In the genomic region with DNA sequence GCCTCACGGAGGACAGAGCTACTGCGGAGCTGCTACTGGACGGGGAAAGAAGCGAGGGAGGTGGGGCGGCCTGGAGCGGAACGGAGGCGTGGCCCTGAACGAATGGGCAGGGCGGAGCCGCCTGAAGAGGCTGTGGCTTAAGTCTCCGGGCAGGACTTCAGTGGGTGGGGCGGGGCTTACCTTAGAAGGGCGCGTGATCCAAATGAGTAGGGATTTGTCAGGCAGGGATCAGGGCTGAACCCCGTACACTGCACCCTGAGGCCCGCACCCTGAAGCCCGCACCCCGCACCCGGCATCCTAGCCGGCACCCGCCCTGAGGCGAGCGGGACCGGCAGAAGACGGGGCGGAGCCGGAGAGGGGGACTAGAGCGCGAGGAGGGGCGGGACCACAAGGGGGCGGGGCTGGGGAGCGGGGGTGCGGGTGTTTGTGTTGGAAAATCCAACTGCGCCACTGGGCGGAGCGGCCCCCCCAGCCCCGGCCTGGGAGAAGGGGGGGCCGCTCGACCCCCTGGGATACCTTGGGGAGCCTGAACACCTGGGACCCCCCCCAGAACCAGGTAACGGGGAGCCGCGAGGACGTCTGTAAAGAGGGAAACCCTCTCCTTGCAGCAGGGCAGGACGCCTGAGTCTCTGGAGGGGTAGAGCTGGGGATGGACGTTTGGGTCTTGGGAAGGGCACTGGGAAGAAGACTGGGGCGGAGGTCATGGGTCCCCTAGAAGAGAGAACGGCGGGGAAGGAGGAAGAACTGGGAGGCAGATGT, we compare ENCODE assay signal across 8 cellular contexts. TPM values are rescaled to one million over a fixed set of nuclear protein-coding genes. Genes with fewer than 3 reads are reported as not detected.
DNase-seq lines count a peak whose midpoint lies in the region; ATAC-seq and TF ChIP-seq lines count a peak whose summit lies in the region.

A gene with protein sequence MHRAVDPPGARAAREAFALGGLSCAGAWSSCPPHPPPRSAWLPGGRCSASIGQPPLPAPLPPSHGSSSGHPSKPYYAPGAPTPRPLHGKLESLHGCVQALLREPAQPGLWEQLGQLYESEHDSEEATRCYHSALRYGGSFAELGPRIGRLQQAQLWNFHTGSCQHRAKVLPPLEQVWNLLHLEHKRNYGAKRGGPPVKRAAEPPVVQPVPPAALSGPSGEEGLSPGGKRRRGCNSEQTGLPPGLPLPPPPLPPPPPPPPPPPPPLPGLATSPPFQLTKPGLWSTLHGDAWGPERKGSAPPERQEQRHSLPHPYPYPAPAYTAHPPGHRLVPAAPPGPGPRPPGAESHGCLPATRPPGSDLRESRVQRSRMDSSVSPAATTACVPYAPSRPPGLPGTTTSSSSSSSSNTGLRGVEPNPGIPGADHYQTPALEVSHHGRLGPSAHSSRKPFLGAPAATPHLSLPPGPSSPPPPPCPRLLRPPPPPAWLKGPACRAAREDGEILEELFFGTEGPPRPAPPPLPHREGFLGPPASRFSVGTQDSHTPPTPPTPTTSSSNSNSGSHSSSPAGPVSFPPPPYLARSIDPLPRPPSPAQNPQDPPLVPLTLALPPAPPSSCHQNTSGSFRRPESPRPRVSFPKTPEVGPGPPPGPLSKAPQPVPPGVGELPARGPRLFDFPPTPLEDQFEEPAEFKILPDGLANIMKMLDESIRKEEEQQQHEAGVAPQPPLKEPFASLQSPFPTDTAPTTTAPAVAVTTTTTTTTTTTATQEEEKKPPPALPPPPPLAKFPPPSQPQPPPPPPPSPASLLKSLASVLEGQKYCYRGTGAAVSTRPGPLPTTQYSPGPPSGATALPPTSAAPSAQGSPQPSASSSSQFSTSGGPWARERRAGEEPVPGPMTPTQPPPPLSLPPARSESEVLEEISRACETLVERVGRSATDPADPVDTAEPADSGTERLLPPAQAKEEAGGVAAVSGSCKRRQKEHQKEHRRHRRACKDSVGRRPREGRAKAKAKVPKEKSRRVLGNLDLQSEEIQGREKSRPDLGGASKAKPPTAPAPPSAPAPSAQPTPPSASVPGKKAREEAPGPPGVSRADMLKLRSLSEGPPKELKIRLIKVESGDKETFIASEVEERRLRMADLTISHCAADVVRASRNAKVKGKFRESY (N-terminal part only) (plus strand): TSS at position 423 of the 759 bp plus-strand sequence. CDS start 11,338 bp downstream, outside the sequence.

- DNase-seq in NCI-H187 (lab: John Stamatoyannopoulos, UW) (peak; percentile 54 to 73), NCI-H187 treated with DMSO at 0.1 percent for 48 hours (lab: John Stamatoyannopoulos, UW) (no peak), NCI-H345 treated with DMSO at 0.1 percent for 48 hours (lab: John Stamatoyannopoulos, UW; ENCODE audit: unreplicated experiment) (peak; percentile 64), inferior parietal cortex (ENCODE audit: extremely low spot score) (peak; percentile 72), smooth muscle cell (lab: John Stamatoyannopoulos, UW; ENCODE audit: unreplicated experiment) (peak; percentile 98)
- peak; percentile 86 for DNase-seq in central memory CD4-positive, alpha-beta T cell

- H4K20me1 ChIP-seq in smooth muscle cell (ENCODE audit: low read depth) = peaks cover 3% of the 10 kb centered on the region

- H3K4me3 ChIP-seq in smooth muscle cell = peak within 1 kb of the TSS; percentile 76

- H3K4me1 ChIP-seq in smooth muscle cell (ENCODE audit: low read depth) = peaks cover 15% of the 10 kb centered on the region

- peak within 1 kb of the TSS; percentile 99 for H3K9ac ChIP-seq in smooth muscle cell (ENCODE audit: low read depth)

- H3K4me2 ChIP-seq in smooth muscle cell = peak within 1 kb of the TSS; percentile 90

- H2AFZ ChIP-seq in smooth muscle cell (ENCODE audit: low read depth) = peak within 1 kb of the TSS; percentile 93

- H3F3A ChIP-seq in smooth muscle cell (ENCODE audit: low read depth) = peaks cover 17% of the 10 kb centered on the region

- 2% methylated on average over 40 of the region's 49 CpGs for WGBS in smooth muscle cell (ENCODE audit: low lambda C conversion rate)

- H3K9me3 ChIP-seq in smooth muscle cell (replicated peaks; ENCODE audit: low read depth) = no peaks in the 10 kb centered on the region

- H3K79me2 ChIP-seq in smooth muscle cell (ENCODE audit: low read depth) = peaks cover 3% of the 10 kb centered on the region

- ATAC-seq in HG03095 (IDR thresholded peaks at IDR 0.05; ENCODE audit: unreplicated experiment) = peak; percentile 36
- ATAC-seq in activated CD4-positive, CD25-positive, alpha-beta regulatory T cell treated with anti-CD3 and anti-CD28 coated beads, Interleukin-2, amount 50 U/mL, for 24 hours = peak; percentile 62 to 64

- H3K27me3 ChIP-seq in smooth muscle cell (ENCODE audit: low read depth) = no peaks in the 10 kb centered on the region

- no peak for TF ChIP-seq CTCF in smooth muscle cell (IDR thresholded peaks at IDR 0.05; ENCODE audit: borderline replicate concordance, insufficient read depth, poor library complexity, severe bottlenecking)

- H3K36me3 ChIP-seq in smooth muscle cell (ENCODE audit: low read depth) = no peaks in the 10 kb centered on the region

- H3K27ac ChIP-seq in smooth muscle cell (ENCODE audit: low read depth) = peak within 1 kb of the TSS; percentile 100

RNA-seq across cellular contexts. Expression of the gene that starts here (rescaled TPM):
- total RNA-seq in smooth muscle cell = 4.3 and 9.1 TPM in 2 replicates
- polyA plus RNA-seq in smooth muscle cell = 5.8 and 11.1 TPM in 2 replicates
